Comparison of ENCODE assay signal across 9 cellular contexts in the genomic region with DNA sequence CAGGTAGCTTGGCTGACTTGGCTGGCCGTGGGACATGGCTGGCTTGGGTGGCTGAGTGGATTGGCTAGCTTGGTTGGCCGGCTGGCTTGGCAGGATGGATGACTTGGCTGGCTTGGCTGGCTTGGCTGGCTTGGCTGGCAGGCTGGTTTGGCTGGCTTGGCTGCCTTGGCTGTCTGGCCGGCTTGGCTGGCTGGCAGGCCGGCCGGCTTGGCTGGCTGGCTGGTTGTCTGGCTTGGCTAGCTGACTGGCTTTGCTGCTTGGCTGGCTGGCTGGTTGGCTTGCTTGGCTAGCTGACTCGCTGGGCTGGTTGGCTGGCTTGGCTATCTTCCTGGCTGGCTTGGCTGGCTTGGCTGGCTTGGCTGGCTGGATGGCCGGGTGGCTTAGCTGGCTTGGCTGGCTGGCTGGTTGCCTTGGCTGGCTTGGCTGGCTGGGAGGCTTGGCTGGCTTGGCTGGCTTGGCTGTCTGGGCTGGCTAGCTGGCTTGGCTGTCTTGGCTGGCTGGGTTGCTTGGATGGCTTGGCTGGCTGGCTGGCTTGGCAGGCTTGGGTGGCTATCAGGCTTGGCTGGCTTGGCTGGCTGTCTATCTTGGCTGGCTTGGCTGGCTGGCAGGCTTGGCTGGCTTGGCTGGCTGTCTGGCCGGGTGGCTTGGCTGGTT.
DNase-seq lines count a peak whose midpoint lies in the region; ATAC-seq and TF ChIP-seq lines count a peak whose summit lies in the region.
"Had no signal": no experiment of that assay in that cellular context is flagged by ENCODE, and none has a peak within 500 bp of the region (broad histone marks: within the 10 kb centered on the region; RNA-seq: fewer than 3 reads in every experiment).

No MANE protein-coding gene starts in this region.

- CTCF ChIA-PET in HEK293 (lab: Yijun Ruan, JAX), result no interaction called here

- intact Hi-C loops in Right ventricle myocardium inferior (cut with DNase I), result no loop called here

- H3K27ac ChIP-seq in HEK293 (ENCODE audit: extremely low read depth, low read depth, low read length), result no peak overlapping the region

- ATAC-seq in Right ventricle myocardium inferior (no peak), HG03025 (IDR thresholded peaks at IDR 0.05; ENCODE audit: low FRiP score, unreplicated experiment) (no peak)
- ATAC-seq: Panc1 had no signal

- DNase-seq in activated T-cell treated with anti-CD3 and anti-CD28 coated beads for 48 hours (ENCODE audit: low read depth), result peak; percentile 1
- DNase-seq in Right ventricle myocardium inferior (ENCODE audit: missing footprints), result peak; percentile 78
- peak; percentile 3 for DNase-seq in stimulated activated CD4-positive, alpha-beta T cell treated with anti-CD3 and anti-CD28 coated beads, Interleukin-15, amount 100 ng/mL, for 24 hours
- no peak for DNase-seq in dermis blood vessel endothelial cell
- no peak for DNase-seq in NCI-H510A treated with DMSO at 0.1 percent for 48 hours (lab: John Stamatoyannopoulos, UW)
- no peak for DNase-seq in middle frontal gyrus (ENCODE audit: extremely low spot score, low spot score)

- H3K9me3 ChIP-seq in HEK293 (ENCODE audit: control insufficient read depth, insufficient read depth, low read depth, low read length), result no peaks in the 10 kb centered on the region

- no peak overlapping the region for H3K4me3 ChIP-seq in HEK293 (ENCODE audit: low read depth, low read length)

- no peaks in the 10 kb centered on the region for H3K36me3 ChIP-seq in HEK293 (ENCODE audit: control insufficient read depth in 2 of 2, insufficient read depth in 1 of 2, low read length in 2 of 2)

- POLR2A ChIA-PET in HEK293 (lab: Yijun Ruan, JAX), result no interaction called here

- H3K4me1 ChIP-seq in HEK293 (ENCODE audit: control insufficient read depth, insufficient read depth, low read length), result no peaks in the 10 kb centered on the region

- no peak for TF ChIP-seq CTCF in HEK293 (tag by site-specific recombination; IDR thresholded peaks at IDR 0.05)

TF ChIP-seq in HEK293, 187 proteins besides CTCF, POLR2A, EP300 and RAD21:
- 0 out of 2 replicates have a peak, but pooled peaks have one; percentile 50 for TF ChIP-seq ZNF248 (tag by site-specific recombination; IDR thresholded peaks at IDR 0.05)
- TF ChIP-seq HOXD13 (CRISPR knock-in tag; IDR thresholded peaks at IDR 0.05; ENCODE audit: borderline replicate concordance), result no peak
- TF ChIP-seq ZNF341 (tag by site-specific recombination; IDR thresholded peaks at IDR 0.05; ENCODE audit: low read depth), result no peak
- 0 out of 2 replicates have a peak, but pooled peaks have one; percentile 17 for TF ChIP-seq ZNF621 (tag by site-specific recombination; IDR thresholded peaks at IDR 0.05)
- TF ChIP-seq, protein P1, sequence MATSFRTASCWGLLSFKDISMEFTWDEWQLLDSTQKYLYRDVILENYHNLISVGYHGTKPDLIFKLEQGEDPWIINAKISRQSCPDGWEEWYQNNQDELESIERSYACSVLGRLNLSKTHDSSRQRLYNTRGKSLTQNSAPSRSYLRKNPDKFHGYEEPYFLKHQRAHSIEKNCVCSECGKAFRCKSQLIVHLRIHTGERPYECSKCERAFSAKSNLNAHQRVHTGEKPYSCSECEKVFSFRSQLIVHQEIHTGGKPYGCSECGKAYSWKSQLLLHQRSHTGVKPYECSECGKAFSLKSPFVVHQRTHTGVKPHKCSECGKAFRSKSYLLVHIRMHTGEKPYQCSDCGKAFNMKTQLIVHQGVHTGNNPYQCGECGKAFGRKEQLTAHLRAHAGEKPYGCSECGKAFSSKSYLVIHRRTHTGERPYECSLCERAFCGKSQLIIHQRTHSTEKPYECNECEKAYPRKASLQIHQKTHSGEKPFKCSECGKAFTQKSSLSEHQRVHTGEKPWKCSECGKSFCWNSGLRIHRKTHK (tag by site-specific recombination; IDR thresholded peaks at IDR 0.05), result no peak
- TF ChIP-seq, protein P2, sequence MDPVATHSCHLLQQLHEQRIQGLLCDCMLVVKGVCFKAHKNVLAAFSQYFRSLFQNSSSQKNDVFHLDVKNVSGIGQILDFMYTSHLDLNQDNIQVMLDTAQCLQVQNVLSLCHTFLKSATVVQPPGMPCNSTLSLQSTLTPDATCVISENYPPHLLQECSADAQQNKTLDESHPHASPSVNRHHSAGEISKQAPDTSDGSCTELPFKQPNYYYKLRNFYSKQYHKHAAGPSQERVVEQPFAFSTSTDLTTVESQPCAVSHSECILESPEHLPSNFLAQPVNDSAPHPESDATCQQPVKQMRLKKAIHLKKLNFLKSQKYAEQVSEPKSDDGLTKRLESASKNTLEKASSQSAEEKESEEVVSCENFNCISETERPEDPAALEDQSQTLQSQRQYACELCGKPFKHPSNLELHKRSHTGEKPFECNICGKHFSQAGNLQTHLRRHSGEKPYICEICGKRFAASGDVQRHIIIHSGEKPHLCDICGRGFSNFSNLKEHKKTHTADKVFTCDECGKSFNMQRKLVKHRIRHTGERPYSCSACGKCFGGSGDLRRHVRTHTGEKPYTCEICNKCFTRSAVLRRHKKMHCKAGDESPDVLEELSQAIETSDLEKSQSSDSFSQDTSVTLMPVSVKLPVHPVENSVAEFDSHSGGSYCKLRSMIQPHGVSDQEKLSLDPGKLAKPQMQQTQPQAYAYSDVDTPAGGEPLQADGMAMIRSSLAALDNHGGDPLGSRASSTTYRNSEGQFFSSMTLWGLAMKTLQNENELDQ (tag by site-specific recombination; IDR thresholded peaks at IDR 0.05; ENCODE audit: low read depth), result no peak
- TF ChIP-seq ZNF776 (tag by site-specific recombination; IDR thresholded peaks at IDR 0.05; ENCODE audit: borderline replicate concordance), result no peak
- 0 out of 2 replicates have a peak, but pooled peaks have one; percentile 11 for TF ChIP-seq ZNF473 (tag by site-specific recombination; IDR thresholded peaks at IDR 0.05)
- TF ChIP-seq ZNF423 (tag by site-specific recombination; IDR thresholded peaks at IDR 0.05), result no peak
- no peak for TF ChIP-seq SP3 (tag by site-specific recombination; IDR thresholded peaks at IDR 0.05)
- TF ChIP-seq ZNF701 (tag by site-specific recombination; IDR thresholded peaks at IDR 0.05), result no peak
- TF ChIP-seq, protein P3, sequence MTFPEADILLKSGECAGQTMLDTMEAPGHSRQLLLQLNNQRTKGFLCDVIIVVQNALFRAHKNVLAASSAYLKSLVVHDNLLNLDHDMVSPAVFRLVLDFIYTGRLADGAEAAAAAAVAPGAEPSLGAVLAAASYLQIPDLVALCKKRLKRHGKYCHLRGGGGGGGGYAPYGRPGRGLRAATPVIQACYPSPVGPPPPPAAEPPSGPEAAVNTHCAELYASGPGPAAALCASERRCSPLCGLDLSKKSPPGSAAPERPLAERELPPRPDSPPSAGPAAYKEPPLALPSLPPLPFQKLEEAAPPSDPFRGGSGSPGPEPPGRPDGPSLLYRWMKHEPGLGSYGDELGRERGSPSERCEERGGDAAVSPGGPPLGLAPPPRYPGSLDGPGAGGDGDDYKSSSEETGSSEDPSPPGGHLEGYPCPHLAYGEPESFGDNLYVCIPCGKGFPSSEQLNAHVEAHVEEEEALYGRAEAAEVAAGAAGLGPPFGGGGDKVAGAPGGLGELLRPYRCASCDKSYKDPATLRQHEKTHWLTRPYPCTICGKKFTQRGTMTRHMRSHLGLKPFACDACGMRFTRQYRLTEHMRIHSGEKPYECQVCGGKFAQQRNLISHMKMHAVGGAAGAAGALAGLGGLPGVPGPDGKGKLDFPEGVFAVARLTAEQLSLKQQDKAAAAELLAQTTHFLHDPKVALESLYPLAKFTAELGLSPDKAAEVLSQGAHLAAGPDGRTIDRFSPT (tag by site-specific recombination; IDR thresholded peaks at IDR 0.05), result peak; percentile 62; the same call in 1 of the 2 replicates
- no peak for TF ChIP-seq ZNF501 (tag by site-specific recombination; IDR thresholded peaks at IDR 0.05)
- no peak for TF ChIP-seq ZNF140 (tag by site-specific recombination; IDR thresholded peaks at IDR 0.05)
- TF ChIP-seq ZBTB20 (tag by site-specific recombination; IDR thresholded peaks at IDR 0.05), result no peak
- no peak for TF ChIP-seq ZFP41 (tag by site-specific recombination; IDR thresholded peaks at IDR 0.05; ENCODE audit: borderline replicate concordance)
- TF ChIP-seq ZNF292 (tag by site-specific recombination; IDR thresholded peaks at IDR 0.05; ENCODE audit: borderline replicate concordance, low read depth), result no peak
- TF ChIP-seq YY2 (tag by site-specific recombination; IDR thresholded peaks at IDR 0.05), result no peak
- TF ChIP-seq ZNF416 (tag by site-specific recombination; IDR thresholded peaks at IDR 0.05), result no peak
- TF ChIP-seq, protein P4, sequence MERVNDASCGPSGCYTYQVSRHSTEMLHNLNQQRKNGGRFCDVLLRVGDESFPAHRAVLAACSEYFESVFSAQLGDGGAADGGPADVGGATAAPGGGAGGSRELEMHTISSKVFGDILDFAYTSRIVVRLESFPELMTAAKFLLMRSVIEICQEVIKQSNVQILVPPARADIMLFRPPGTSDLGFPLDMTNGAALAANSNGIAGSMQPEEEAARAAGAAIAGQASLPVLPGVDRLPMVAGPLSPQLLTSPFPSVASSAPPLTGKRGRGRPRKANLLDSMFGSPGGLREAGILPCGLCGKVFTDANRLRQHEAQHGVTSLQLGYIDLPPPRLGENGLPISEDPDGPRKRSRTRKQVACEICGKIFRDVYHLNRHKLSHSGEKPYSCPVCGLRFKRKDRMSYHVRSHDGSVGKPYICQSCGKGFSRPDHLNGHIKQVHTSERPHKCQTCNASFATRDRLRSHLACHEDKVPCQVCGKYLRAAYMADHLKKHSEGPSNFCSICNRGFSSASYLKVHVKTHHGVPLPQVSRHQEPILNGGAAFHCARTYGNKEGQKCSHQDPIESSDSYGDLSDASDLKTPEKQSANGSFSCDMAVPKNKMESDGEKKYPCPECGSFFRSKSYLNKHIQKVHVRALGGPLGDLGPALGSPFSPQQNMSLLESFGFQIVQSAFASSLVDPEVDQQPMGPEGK (tag by site-specific recombination; IDR thresholded peaks at IDR 0.05), result no peak
- TF ChIP-seq GLI4 (tag by site-specific recombination; IDR thresholded peaks at IDR 0.05), result no peak
- no peak for TF ChIP-seq ZNF146 (tag by site-specific recombination; IDR thresholded peaks at IDR 0.05)

Comparison
In these comparisons a context has a peak if more than half of its experiments do, and no peak if none do; other contexts are left out.
1. DNase-seq: peak in activated T-cell treated with anti-CD3 and anti-CD28 coated beads for 48 hours (single experiment), Right ventricle myocardium inferior (single experiment) and stimulated activated CD4-positive, alpha-beta T cell treated with anti-CD3 and anti-CD28 coated beads, Interleukin-15, amount 100 ng/mL, for 24 hours (single experiment); none in dermis blood vessel endothelial cell (single experiment), NCI-H510A treated with DMSO at 0.1 percent for 48 hours (single experiment) and middle frontal gyrus (single experiment).